ENCODE assay signal across 8 cellular contexts in the genomic region with DNA sequence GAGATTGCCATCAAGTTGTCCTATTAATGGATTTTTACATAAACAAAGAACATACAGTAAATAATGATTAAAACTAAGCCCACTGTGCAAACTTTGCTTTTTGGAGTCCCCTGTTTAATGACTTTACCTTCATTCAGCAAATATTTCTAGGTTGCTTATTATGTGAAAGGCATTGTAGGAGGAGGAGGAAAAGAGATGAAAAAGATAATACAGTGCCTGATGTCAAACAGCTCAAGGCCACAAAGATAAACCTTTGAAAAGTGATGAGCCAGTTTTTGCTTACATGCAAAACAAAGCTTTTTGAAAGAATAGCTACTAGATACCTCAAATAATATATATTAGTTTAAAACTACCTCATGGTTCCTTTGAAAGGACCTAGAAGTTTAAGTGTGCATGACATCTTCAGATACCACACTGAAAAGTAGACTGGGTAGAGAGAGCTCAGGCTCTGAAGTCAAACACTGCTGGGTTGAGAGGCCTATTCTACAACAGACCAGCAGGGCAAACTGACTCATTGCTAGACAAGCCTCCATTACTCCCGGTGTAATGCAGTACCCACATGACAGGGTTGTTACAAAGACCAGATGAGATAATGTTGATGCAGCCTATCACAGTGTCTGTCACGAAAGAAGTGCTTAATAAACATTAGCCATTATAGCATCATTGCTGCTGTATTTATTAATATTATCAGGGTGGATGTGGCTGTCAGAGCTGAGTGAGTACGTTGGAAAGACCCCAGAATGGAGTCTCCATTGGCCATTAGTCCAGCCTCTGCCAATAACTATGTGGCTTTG. TPM values are rescaled to one million over a fixed set of nuclear protein-coding genes. Genes with fewer than 3 reads are reported as not detected.
A peak's percentile ranks its signal among the peaks of the same experiment; 100 is the strongest.
DNase-seq lines count a peak whose midpoint lies in the region; ATAC-seq and TF ChIP-seq lines count a peak whose summit lies in the region.

No MANE protein-coding gene starts in this region.

- H3K36me3 ChIP-seq in WERI-Rb-1 = peaks cover 30% of the 10 kb centered on the region

- H3K4me3 ChIP-seq in WERI-Rb-1 (ENCODE audit: low read depth, low read length) = no peak overlapping the region

- in situ Hi-C loops in G401 (cut with HindIII; ENCODE audit: low sequenced_read_pairs) = no loop called here

- peak; percentile 20 for DNase-seq in G401 (ENCODE audit: low spot score)
- DNase-seq in WERI-Rb-1 = peak; percentile 21
- DNase-seq in left lobe of liver (ENCODE audit: low spot score) = no peak
- no peak for DNase-seq in effector CD4-positive, alpha-beta T cell
- no peak for DNase-seq in activated gamma-delta T cell treated with Interleukin-2 at 50 U/mL for 16 hours
- no peak for DNase-seq in activated CD8-positive, alpha-beta memory T cell treated with anti-CD3 and anti-CD28 coated beads, Interleukin-2, amount 50 U/mL, for 48 hours

- no peak overlapping the region for H3K27ac ChIP-seq in WERI-Rb-1

- peak; percentile 92 for ATAC-seq in GM19455 (IDR thresholded peaks at IDR 0.05; ENCODE audit: unreplicated experiment)
- ATAC-seq in HG03432 (IDR thresholded peaks at IDR 0.05; ENCODE audit: unreplicated experiment) = peak; percentile 94
- ATAC-seq in left lobe of liver = peak; percentile 33

- H3K27me3 ChIP-seq in WERI-Rb-1 (ENCODE audit: insufficient read depth, low read depth, severe bottlenecking) = no peaks in the 10 kb centered on the region

- peak; percentile 28; the same call in 1 of the 2 replicates for TF ChIP-seq CTCF in WERI-Rb-1 (IDR thresholded peaks at IDR 0.05; ENCODE audit: low read depth, low read length)

- H3K9me3 ChIP-seq in WERI-Rb-1 (ENCODE audit: severe bottlenecking) = no peaks in the 10 kb centered on the region

RNA-seq across cellular contexts. Expression of a gene that starts 11.8 kb away (rescaled TPM):
- total RNA-seq in G401 (2014; rRNA removed; shearing (Covaris generic)) = 164 and 223 TPM in 2 replicates
- 0.23 TPM for total RNA-seq in left lobe of liver

Comparison
In these comparisons a context has a peak if more than half of its experiments do, and no peak if none do; other contexts are left out.
1. DNase-seq: peak in G401 (single experiment) and WERI-Rb-1 (single experiment); none in left lobe of liver (single experiment), effector CD4-positive, alpha-beta T cell (single experiment), activated gamma-delta T cell treated with Interleukin-2 at 50 U/mL for 16 hours (single experiment) and activated CD8-positive, alpha-beta memory T cell treated with anti-CD3 and anti-CD28 coated beads, Interleukin-2, amount 50 U/mL, for 48 hours (single experiment).
2. ATAC-seq: peak in every context shown above with its lines; median percentile 94 in HG03432; 92 in GM19455; 33 in left lobe of liver.
3. RNA of a gene that starts 11.8 kb away (total RNA-seq): 164 to 223 TPM in G401; 0.23 TPM in left lobe of liver (single experiment); every median in the first group is over 100 times any median in the second.